8 cellular contexts compared by ENCODE assay signal in the genomic region with DNA sequence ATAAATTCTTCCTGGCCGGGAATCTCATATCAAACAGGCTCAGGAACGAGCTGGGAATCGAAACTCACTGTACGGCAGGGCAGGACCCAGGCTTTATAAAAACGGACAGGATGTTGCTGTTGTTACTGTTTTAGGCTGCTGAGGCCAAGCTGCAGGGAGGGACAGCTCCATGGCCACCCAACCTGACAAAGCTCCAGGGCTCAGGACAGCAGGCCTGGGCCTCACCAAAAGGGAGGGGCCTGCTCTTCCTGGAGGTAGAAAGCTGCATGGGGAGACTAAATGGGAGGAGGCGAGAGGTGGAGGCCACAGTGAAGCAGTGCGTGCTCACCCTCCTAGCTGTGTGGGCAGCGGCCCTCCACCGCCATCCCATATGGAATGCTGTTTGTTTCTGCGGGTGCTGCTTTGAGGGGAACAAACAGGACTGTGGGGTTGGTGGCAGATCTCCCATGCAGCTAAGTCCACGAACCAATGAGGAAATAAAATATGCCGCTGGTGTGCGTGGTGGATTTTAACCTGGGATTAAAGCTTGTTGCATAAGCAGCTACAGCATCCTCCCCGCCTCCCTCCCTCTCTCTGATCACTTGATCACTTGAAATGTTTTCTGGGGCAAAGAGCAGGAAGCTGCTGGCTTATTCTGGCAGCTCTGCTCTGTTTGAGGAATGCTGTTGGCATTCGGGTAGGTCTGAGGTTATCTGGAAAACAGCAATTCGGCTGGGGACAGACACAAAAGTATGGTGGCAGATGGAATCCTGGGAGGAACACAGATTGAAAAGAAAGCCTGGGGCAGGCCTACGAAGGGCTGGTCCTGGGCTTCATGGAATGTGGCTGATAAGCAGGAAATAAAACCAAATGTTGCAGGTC. TPM values are rescaled to one million over a fixed set of nuclear protein-coding genes. Genes with fewer than 3 reads are reported as not detected.
DNase-seq lines count a peak whose midpoint lies in the region; ATAC-seq and TF ChIP-seq lines count a peak whose summit lies in the region.

No MANE protein-coding gene starts in this region.

- H3K9me3 ChIP-seq in DND-41 (ENCODE audit: insufficient read depth, low read length, severe bottlenecking) (no peaks in the 10 kb centered on the region), upper lobe of right lung (no peaks in the 10 kb centered on the region)

- no peak for DNase-seq in DND-41
- DNase-seq in KBM-7 = peak; percentile 77
- peak; percentile 96 for DNase-seq in SW480 (ENCODE audit: low spot score)
- peak; percentile 74 for DNase-seq in epithelial cell of prostate (ENCODE audit: low read depth, low spot score)
- peak; percentile 63 for DNase-seq in middle frontal gyrus (ENCODE audit: extremely low spot score, low spot score)
- peak; percentile 82 for DNase-seq in upper lobe of right lung
- DNase-seq in T-helper 9 cell = no peak

- no peak overlapping the region for H3K9ac ChIP-seq in DND-41 (ENCODE audit: low read depth, low read length)

- H3K27me3 ChIP-seq in DND-41 (ENCODE audit: insufficient read depth, low read length, poor library complexity) (no peaks in the 10 kb centered on the region), upper lobe of right lung (no peaks in the 10 kb centered on the region)

- peaks cover 34% of the 10 kb centered on the region for H3K79me2 ChIP-seq in DND-41 (ENCODE audit: insufficient read depth, low read length)

- H3K27ac ChIP-seq in DND-41 (ENCODE audit: low read length) (no peak overlapping the region), epithelial cell of prostate (peak overlapping the region; percentile 100), upper lobe of right lung (peak overlapping the region; percentile 98)

- H3K4me3 ChIP-seq in DND-41 (ENCODE audit: low read depth in 1 of 2, low read length in 2 of 2) (no peak overlapping the region), upper lobe of right lung (no peak overlapping the region)

- H3K36me3 ChIP-seq in DND-41 (ENCODE audit: insufficient read depth, low read length) = no peaks in the 10 kb centered on the region; the same call in 1 of the 2 replicates
- no peaks in the 10 kb centered on the region for H3K36me3 ChIP-seq in upper lobe of right lung

- H3K4me1 ChIP-seq in DND-41 (ENCODE audit: insufficient read depth, low read length) (peaks cover 38% of the 10 kb centered on the region), upper lobe of right lung (peaks cover 88% of the 10 kb centered on the region)

- ATAC-seq in DND-41 (ENCODE audit: insufficient read depth, low read depth) = no peak
- peak; percentile 74 for ATAC-seq in upper lobe of right lung
- ATAC-seq in GM18502 (IDR thresholded peaks at IDR 0.05; ENCODE audit: poor library complexity, unreplicated experiment) = no peak

- H4K20me1 ChIP-seq in DND-41 (ENCODE audit: insufficient read depth, low read length) = no peaks in the 10 kb centered on the region

- intact Hi-C loops in upper lobe of right lung (cut with DNase I) = loop anchor here (5.0 kb wide), 1 partner anchor 42 kb away; no protein-coding TSS in a partner anchor

- TF ChIP-seq CTCF in DND-41 (IDR thresholded peaks at IDR 0.05; ENCODE audit: borderline replicate concordance, extremely low read depth, low read length, poor library complexity, severe bottlenecking) (no peak), upper lobe of right lung (IDR thresholded peaks at IDR 0.05) (no peak)

- H3K4me2 ChIP-seq in DND-41 (ENCODE audit: insufficient read depth, low read length) = no peak overlapping the region

- H2AFZ ChIP-seq in DND-41 (ENCODE audit: low read depth, low read length) = peak overlapping the region; percentile 36

- in situ Hi-C loops in KBM-7 (cut with MboI; ENCODE audit: low pct_unique_long_range_greater_than_20kb, low sequenced_read_pairs) = no loop called here

RNA-seq across cellular contexts. Expression of a gene that starts 2.4 kb away (rescaled TPM):
- 45.7 TPM for total RNA-seq in upper lobe of right lung

Comparison
In these comparisons a context has a peak if more than half of its experiments do, and no peak if none do; other contexts are left out.
1. DNase-seq: peak in KBM-7 (single experiment), SW480 (single experiment), epithelial cell of prostate (single experiment), middle frontal gyrus (single experiment) and upper lobe of right lung (single experiment); none in DND-41 (single experiment) and T-helper 9 cell (single experiment).